ENCODE assay signal across 29 cellular contexts in the genomic region with DNA sequence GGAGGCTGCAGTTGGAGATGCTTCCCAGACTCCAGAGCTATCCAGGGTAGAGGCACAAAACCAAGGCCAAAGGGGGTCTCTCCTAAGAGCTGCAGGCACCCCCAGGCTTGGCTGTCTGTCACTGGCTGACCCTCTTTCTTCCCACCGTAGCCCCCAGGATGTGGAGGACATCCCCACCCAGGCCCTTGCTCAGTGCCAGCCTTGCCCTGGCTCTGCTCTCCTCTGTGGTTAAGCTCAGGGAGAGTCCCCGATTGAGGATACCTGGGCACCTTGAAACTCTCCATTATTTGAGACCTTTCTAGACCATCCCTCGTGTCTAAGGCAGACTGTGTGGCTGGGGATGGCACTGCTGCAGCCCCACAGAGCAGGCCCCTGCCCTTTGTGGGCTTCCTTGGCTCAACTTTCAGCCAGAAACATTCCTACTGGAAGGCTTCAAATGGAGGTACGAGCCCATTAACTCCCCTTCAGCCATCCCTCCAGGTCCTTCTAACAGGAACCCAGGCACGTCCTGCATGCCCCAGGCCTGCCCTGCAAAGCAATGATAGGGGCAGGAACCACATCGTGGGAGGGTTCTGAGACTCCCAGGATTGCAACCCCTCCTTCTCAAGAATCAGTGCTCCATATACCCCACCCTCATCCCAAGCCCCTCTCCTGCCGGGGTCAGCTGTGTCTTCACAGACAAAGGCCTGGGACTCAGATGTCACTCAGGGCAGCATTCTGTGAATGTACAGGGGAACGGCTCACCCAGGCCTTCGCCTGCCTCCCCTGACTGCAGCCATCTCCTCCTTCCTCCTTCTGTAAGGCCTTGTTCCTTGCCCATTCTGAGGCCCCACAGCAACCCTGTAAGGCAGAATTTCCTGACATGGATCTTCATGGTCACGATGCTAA.
"Had no signal": no experiment of that assay in that cellular context is flagged by ENCODE, and none has a peak within 500 bp of the region (broad histone marks: within the 10 kb centered on the region; RNA-seq: fewer than 3 reads in every experiment).

No MANE protein-coding gene starts in this region.

- H3K27me3 Mint-ChIP-seq: progenitor cell of endocrine pancreas had no signal

- H3K4me2 ChIP-seq: neural progenitor cell had no signal

- H3K27ac Mint-ChIP-seq: mesothelial cell of epicardium; naive B cell; natural killer cell; neural progenitor cell; progenitor cell of endocrine pancreas; stimulated activated naive B cell treated with anti-CD40 and anti-IgM and Interleukin-4, amounts not matched to agents 10 μg/mL and 1 μg/mL and 100 μg/mL, for 72 hours had no signal

- H3K9ac ChIP-seq: neural progenitor cell had no signal

- ATAC-seq: left colon; left lung; lower lobe of right lung; natural killer cell; right lobe of liver; stimulated activated naive B cell treated with anti-CD40 and anti-IgM and Interleukin-4, amounts not matched to agents 10 μg/mL and 1 μg/mL and 100 μg/mL, for 72 hours; stimulated activated naive CD8-positive, alpha-beta T cell treated with anti-CD3 and anti-CD28 coated beads, Interleukin-15, Interleukin-2, amounts not matched to agents 100 U/mL and 50 U/mL, for 24 hours had no signal

- H3K4me1 Mint-ChIP-seq: naive B cell; neural progenitor cell; stimulated activated naive B cell treated with anti-CD40 and anti-IgM and Interleukin-4, amounts not matched to agents 10 μg/mL and 1 μg/mL and 100 μg/mL, for 72 hours had no signal

- H3K36me3 ChIP-seq: lower lobe of right lung, neural progenitor cell, ovary, right atrium auricular region, right lobe of liver, thyroid gland, transverse colon, upper lobe of left lung, vagina had no signal

- H2AFZ ChIP-seq: neural progenitor cell had no signal

- H3K4me3 ChIP-seq: left lung, lower lobe of right lung, neural progenitor cell, ovary, right atrium auricular region, right lobe of liver, skin epidermis, stomach, testis, thyroid gland, transverse colon, upper lobe of left lung, vagina had no signal

- H3K27me3 ChIP-seq: left lung, neural progenitor cell, ovary, right atrium auricular region, right lobe of liver, stomach, testis, thyroid gland, transverse colon, upper lobe of left lung, vagina had no signal

- H3K9me3 Mint-ChIP-seq: mesothelial cell of epicardium; naive B cell; natural killer cell; nephron progenitor cell; neural progenitor cell; stimulated activated naive B cell treated with anti-CD40 and anti-IgM and Interleukin-4, amounts not matched to agents 10 μg/mL and 1 μg/mL and 100 μg/mL, for 72 hours had no signal

- H3K4me1 ChIP-seq: lower lobe of right lung, neural progenitor cell, right atrium auricular region, right lobe of liver, testis, upper lobe of left lung, vagina had no signal

- FAIRE-seq: keratinocyte had no signal

- H3K4me3 Mint-ChIP-seq: mesothelial cell of epicardium; naive B cell; natural killer cell; nephron progenitor cell; neural progenitor cell; stimulated activated naive B cell treated with anti-CD40 and anti-IgM and Interleukin-4, amounts not matched to agents 10 μg/mL and 1 μg/mL and 100 μg/mL, for 72 hours had no signal

- DNase-seq: hippocampal formation; left colon; left lung; lower lobe of right lung; mammary epithelial cell; mesenchymal stem cell; naive B cell; natural killer cell; nephron progenitor cell; ovary; right lobe of liver; stimulated activated CD4-positive, alpha-beta T cell treated with anti-CD3 and anti-CD28 coated beads, Interleukin-12 subunit alpha, Interleukin-12 subunit beta, amount 100 ng/mL, for 4 hours; stimulated activated CD4-positive, alpha-beta T cell treated with anti-CD3 and anti-CD28 coated beads, Interleukin-15, amount 100 ng/mL, for 24 hours; stimulated activated CD4-positive, alpha-beta T cell treated with anti-CD3 and anti-CD28 coated beads, Interleukin-2, amount 100 ng/mL, for 24 hours; stimulated activated CD4-positive, alpha-beta T cell treated with anti-CD3 and anti-CD28 coated beads, Interleukin-4, amount 100 ng/mL, for 1 hour; stimulated activated naive B cell treated with anti-CD40 and anti-IgM and Interleukin-4, amounts not matched to agents 10 μg/mL and 1 μg/mL and 100 μg/mL, for 72 hours; stimulated activated naive CD8-positive, alpha-beta T cell treated with anti-CD3 and anti-CD28 coated beads, Interleukin-15, Interleukin-2, amounts not matched to agents 100 U/mL and 50 U/mL, for 24 hours; stomach; testis; thyroid gland; transverse colon had no signal

- H3K27ac ChIP-seq: left lung, lower lobe of right lung, neural progenitor cell, ovary, right atrium auricular region, right lobe of liver, skin epidermis, stomach, testis, thyroid gland, transverse colon, upper lobe of left lung, vagina had no signal

- H3K9me3 ChIP-seq: left lung, lower lobe of right lung, ovary, right atrium auricular region, right lobe of liver, stomach, testis, thyroid gland, transverse colon, upper lobe of left lung, vagina had no signal

- H3K36me3 Mint-ChIP-seq: naive B cell; natural killer cell; stimulated activated naive B cell treated with anti-CD40 and anti-IgM and Interleukin-4, amounts not matched to agents 10 μg/mL and 1 μg/mL and 100 μg/mL, for 72 hours had no signal
